ENCODE assay signal across 24 cellular contexts in genomic region chr3:45180899-45181298, GRCh38. TPM values are rescaled to one million over a fixed set of nuclear protein-coding genes. Genes with fewer than 3 reads are reported as not detected.
"Had no signal": no experiment of that assay in that cellular context is flagged by ENCODE, and none has a peak within 500 bp of the region (broad histone marks: within the 10 kb centered on the region; RNA-seq: fewer than 3 reads in every experiment).

No MANE protein-coding gene starts in this region.

- H3K36me3 ChIP-seq: adrenal gland, ascending aorta, left lung had no signal

- H3K27me3 ChIP-seq: adrenal gland, ascending aorta had no signal

- H3K27ac ChIP-seq: adrenal gland, ascending aorta, epithelial cell of prostate, left lung, SK-N-MC had no signal

- ATAC-seq: activated CD8-positive, alpha-beta T cell treated with anti-CD3 and anti-CD28 coated beads, Interleukin-2, amount 10 ng/mL, durations not matched to agents 7 days and 5 days; left lung; sciatic nerve had no signal

- H3K4me1 ChIP-seq: ascending aorta, left lung had no signal

- H3K4me3 Mint-ChIP-seq: activated CD8-positive, alpha-beta T cell treated with anti-CD3 and anti-CD28 coated beads, Interleukin-2, amount 10 ng/mL, durations not matched to agents 7 days and 5 days; activated naive CD8-positive, alpha-beta T cell; endodermal cell; mesothelial cell of epicardium; nephron progenitor cell; T-helper 2 cell treated with Interferon-gamma antibody and Interleukin-4, amounts not matched to agents 5 μg/mL and 100 μg/mL, for 36 hours had no signal

- DNase-seq: activated CD4-positive, alpha-beta T cell treated with anti-CD3 and anti-CD28 coated beads for 1 hour; activated CD4-positive, alpha-beta T cell treated with anti-CD3 and anti-CD28 coated beads, Interleukin-2, amount 50 U/mL, for 1 hour; activated CD8-positive, alpha-beta T cell treated with anti-CD3 and anti-CD28 coated beads, Interleukin-2, amount 10 ng/mL, durations not matched to agents 7 days and 5 days; activated naive CD4-positive, alpha-beta T cell; adrenal gland; cortex of kidney; endodermal cell; foreskin fibroblast; left lung; nephron progenitor cell; occipital lobe; posterior cingulate gyrus; stimulated activated CD4-positive, alpha-beta T cell treated with anti-CD3 and anti-CD28 coated beads, Interleukin-2, amount 100 ng/mL, for 48 hours; stimulated activated CD8-positive, alpha-beta memory T cell treated with anti-CD3 and anti-CD28 coated beads, Interleukin-4, amount 100 ng/mL, for 48 hours; stimulated activated naive CD4-positive, alpha-beta T cell had no signal

- H3K9me3 Mint-ChIP-seq: activated T-helper 2 cell treated with anti-CD3 and anti-CD28 coated beads, Interferon-gamma antibody, Interleukin-2, Interleukin-4, amounts not matched to agents 10 μg/mL and 5 μg/mL and 100 μg/mL, durations not matched to agents 14 hours and 24 hours and 36 hours; endodermal cell; mesothelial cell of epicardium; nephron progenitor cell; T-helper 2 cell treated with Interferon-gamma antibody and Interleukin-4, amounts not matched to agents 5 μg/mL and 100 μg/mL, for 36 hours had no signal

- H3K9me3 ChIP-seq: adrenal gland, ascending aorta, left lung had no signal

- H3K27ac Mint-ChIP-seq: activated CD8-positive, alpha-beta T cell treated with anti-CD3 and anti-CD28 coated beads, Interleukin-2, amount 10 ng/mL, durations not matched to agents 7 days and 5 days; activated naive CD8-positive, alpha-beta T cell; activated T-helper 2 cell treated with anti-CD3 and anti-CD28 coated beads, Interferon-gamma antibody, Interleukin-2, Interleukin-4, amounts not matched to agents 10 μg/mL and 5 μg/mL and 100 μg/mL, durations not matched to agents 14 hours and 24 hours and 36 hours; endodermal cell; nephron progenitor cell; T-helper 2 cell treated with Interferon-gamma antibody and Interleukin-4, amounts not matched to agents 5 μg/mL and 100 μg/mL, for 36 hours had no signal

- H3K36me3 Mint-ChIP-seq: activated naive CD8-positive, alpha-beta T cell; mesothelial cell of epicardium had no signal

- H3K4me3 ChIP-seq: adrenal gland, ascending aorta, left lung, lung, SK-N-MC had no signal

RNA-seq across cellular contexts. Expression of gene TMEM158, which starts 45.2 kb away (rescaled TPM):
- total RNA-seq: ascending aorta had no signal
